1 cellular context compared by ENCODE assay signal in genomic region chr11:67045314-67045713, GRCh38.
TF ChIP-seq lines count a peak whose summit lies in the region.

No MANE protein-coding gene starts in this region.

TF ChIP-seq in HepG2, 621 proteins besides CTCF, POLR2A, EP300 and RAD21 (continued from another document):
- TF ChIP-seq ZBTB25 (CRISPR knock-in tag; IDR thresholded peaks at IDR 0.05) (no peak), ZNF235 (CRISPR knock-in tag; IDR thresholded peaks at IDR 0.05; ENCODE audit: borderline replicate concordance) (no peak), NFE2L1 (CRISPR knock-in tag; IDR thresholded peaks at IDR 0.05; ENCODE audit: borderline replicate concordance) (no peak), ZMYM3 (CRISPR knock-in tag; IDR thresholded peaks at IDR 0.05) (0 out of 2 replicates have a peak, but pooled peaks have one; percentile 55), CEBPG (CRISPR knock-in tag; IDR thresholded peaks at IDR 0.05) (no peak), HCFC1 (IDR thresholded peaks at IDR 0.05; ENCODE audit: low read depth, low read length) (no peak), ZBTB21 (CRISPR knock-in tag; IDR thresholded peaks at IDR 0.05) (no peak), ADNP (CRISPR knock-in tag; IDR thresholded peaks at IDR 0.05) (0 out of 2 replicates have a peak, but pooled peaks have one; percentile 30), ZNF317 (CRISPR knock-in tag; IDR thresholded peaks at IDR 0.05) (no peak), ZNF17 (CRISPR knock-in tag; IDR thresholded peaks at IDR 0.05) (no peak)
TF ChIP-seq in HepG2: peak in this region for 3.
